In genomic region chr5:83856898-83857297, GRCh38 we compare ENCODE assay signal across 12 cellular contexts.
"Had no signal": no experiment of that assay in that cellular context is flagged by ENCODE, and none has a peak within 500 bp of the region (broad histone marks: within the 10 kb centered on the region; RNA-seq: fewer than 3 reads in every experiment).

No MANE protein-coding gene starts in this region.

- H3K27ac ChIP-seq: brain microvascular endothelial cell, foreskin keratinocyte, psoas muscle had no signal

- H3K4me1 ChIP-seq: foreskin keratinocyte, psoas muscle had no signal

- H3K36me3 ChIP-seq: brain microvascular endothelial cell had no signal

- H3K9me3 ChIP-seq: psoas muscle had no signal

- DNase-seq: activated CD4-positive, alpha-beta T cell treated with anti-CD3 and anti-CD28 coated beads, Interleukin-2, amount 50 U/mL, for 4 hours; activated CD4-positive, CD25-positive, alpha-beta regulatory T cell treated with anti-CD3 and anti-CD28 coated beads, Interleukin-2, amount 50 U/mL, for 72 hours; activated effector memory CD4-positive, alpha-beta T cell treated with anti-CD3 and anti-CD28 coated beads, Interleukin-2, amount 50 U/mL, for 16 hours; activated T-cell treated with anti-CD3 and anti-CD28 coated beads, Interleukin-2, amount 50 U/mL, for 1 hour; brain microvascular endothelial cell; endodermal cell; erythroblast; foreskin keratinocyte; left cardiac atrium; psoas muscle; stimulated activated CD4-positive, alpha-beta T cell treated with anti-CD3 and anti-CD28 coated beads, Interleukin-4, amount 100 ng/mL, for 24 hours had no signal

- H3K27me3 ChIP-seq: brain microvascular endothelial cell, foreskin keratinocyte had no signal

- ATAC-seq: foreskin keratinocyte; natural killer cell treated with Interleukin-12 subunit alpha and Interleukin-12 subunit beta and Interleukin-15 and Interleukin-18, amount 100 ng/mL, for 72 hours; psoas muscle had no signal

- H3K4me3 ChIP-seq: psoas muscle had no signal
